ENCODE assay signal across 24 cellular contexts in the genomic region with DNA sequence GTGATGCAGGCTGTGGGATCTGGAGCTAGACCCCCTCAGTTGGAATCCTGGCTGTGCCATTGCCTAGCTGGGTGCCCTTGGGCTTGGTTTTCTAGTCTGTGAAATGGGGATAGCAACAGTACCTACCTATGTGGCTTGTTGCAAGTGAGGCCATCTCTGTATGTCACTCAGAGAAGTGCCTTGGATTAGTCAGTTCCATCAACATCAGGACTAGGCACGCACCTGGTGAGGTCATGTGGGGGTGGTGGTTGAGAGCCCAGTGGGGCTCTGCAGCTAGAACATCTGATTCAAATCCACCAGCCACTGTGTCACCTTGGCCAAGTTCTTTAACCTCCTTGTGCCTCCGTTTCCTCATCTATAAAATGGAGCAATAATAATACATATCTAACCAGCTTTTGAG. TPM values are rescaled to one million over a fixed set of nuclear protein-coding genes. Genes with fewer than 3 reads are reported as not detected.
"Had no signal": no experiment of that assay in that cellular context is flagged by ENCODE, and none has a peak within 500 bp of the region (broad histone marks: within the 10 kb centered on the region; RNA-seq: fewer than 3 reads in every experiment).

No MANE protein-coding gene starts in this region.

- FAIRE-seq: HTR-8/SVneo, RCC 7860 had no signal

- H3K27ac ChIP-seq: HL-60 had no signal

- DNase-seq: KBM-7, MV-4-11, NCI-H1048, NCI-H1105, NCI-H1417, NCI-H1436 treated with DMSO at 0.1 percent for 48 hours, NCI-H1694, NCI-H187 treated with DMSO at 0.1 percent for 48 hours, NCI-H2029 treated with DMSO at 0.1 percent for 48 hours, NCI-H2227 treated with DMSO at 0.1 percent for 48 hours, NCI-H524 treated with DMSO at 0.1 percent for 48 hours, NCI-H69, NCI-H774, RPMI8226, SHP77, SK-N-SH, SW 1271 had no signal

- H3K9me3 ChIP-seq: SK-N-SH had no signal

RNA-seq across cellular contexts. Expression of gene TCF15, which starts 12.5 kb away (rescaled TPM):
- total RNA-seq: LHCN-M2, MCF 10A, NCI-H460, SK-MEL-5 had no signal
